Comparison of ENCODE assay signal across 24 cellular contexts in the genomic region with DNA sequence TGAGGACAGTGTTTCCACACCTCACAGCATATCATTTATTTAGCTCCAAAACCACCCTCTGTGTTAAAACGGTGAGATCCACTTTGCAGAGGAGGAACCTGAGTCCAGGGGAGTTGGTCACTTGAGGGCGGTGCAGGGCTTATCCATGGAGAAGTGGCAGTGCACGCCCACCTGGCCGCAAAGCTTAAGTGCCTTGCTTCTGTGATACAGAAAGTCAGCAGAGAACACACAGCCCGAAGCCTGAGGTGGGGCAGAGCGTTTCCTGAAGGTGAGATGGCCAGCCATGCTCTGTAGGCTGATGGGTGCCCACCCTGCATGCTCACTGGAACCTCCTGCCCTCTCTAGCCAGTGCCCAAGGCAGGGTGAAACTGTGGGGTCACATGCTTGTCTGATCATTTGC.
DNase-seq lines count a peak whose midpoint lies in the region; ATAC-seq, FAIRE-seq and TF ChIP-seq lines count a peak whose summit lies in the region.
"Had no signal": no experiment of that assay in that cellular context is flagged by ENCODE, and none has a peak within 500 bp of the region (broad histone marks: within the 10 kb centered on the region; RNA-seq: fewer than 3 reads in every experiment).

No MANE protein-coding gene starts in this region.

- H3K4me3 ChIP-seq in MM.1S (ENCODE audit: low read length): no peak overlapping the region
- no peak overlapping the region for H3K4me3 ChIP-seq in K562
- H3K4me3 ChIP-seq in thyroid gland (replicated peaks in 1 of 3): no peak overlapping the region
- no peak overlapping the region for H3K4me3 ChIP-seq in ovary
- H3K4me3 ChIP-seq: hepatocyte, psoas muscle, SJCRH30, smooth muscle cell had no signal

- H4K20me1 ChIP-seq in MM.1S (ENCODE audit: insufficient read depth, low read length): no peaks in the 10 kb centered on the region
- H4K20me1 ChIP-seq in K562 (replicated peaks; ENCODE audit: control insufficient read depth, insufficient read depth, low read length): peaks cover 9% of the 10 kb centered on the region

- no peaks in the 10 kb centered on the region for H3K27me3 ChIP-seq in MM.1S (replicated peaks; ENCODE audit: insufficient read depth, low read length)
- peaks cover 12 to 63% of the 10 kb centered on the region in 2 experiments for H3K27me3 ChIP-seq in K562 (ENCODE audit: control insufficient read depth in 2 of 2, insufficient read depth in 2 of 2, low read length in 2 of 2)
- H3K27me3 ChIP-seq in thyroid gland: no peaks in the 10 kb centered on the region
- H3K27me3 ChIP-seq in ovary: no peaks in the 10 kb centered on the region
- H3K27me3 ChIP-seq: hepatocyte, SJCRH30 had no signal

- intact Hi-C loops in K562 (cut with micrococcal nuclease) (no loop called here), thyroid gland (cut with DNase I) (no loop called here), ovary (cut with DNase I) (no loop called here)

- ATAC-seq in K562: peak; percentile 38; the same call in 1 of the 3 replicates
- no peak for ATAC-seq in HG02642 (IDR thresholded peaks at IDR 0.05; ENCODE audit: poor library complexity, unreplicated experiment)
- ATAC-seq: activated naive CD4-positive, alpha-beta T cell treated with anti-CD3 and anti-CD28 coated beads, Interleukin-2, amount 50 U/mL, for 72 hours; activated T-cell treated with anti-CD3 and anti-CD28 coated beads, Interleukin-2, amount 50 U/mL, for 4 hours; psoas muscle had no signal

- no peak for TF ChIP-seq POLR2A in K562 (conservative IDR thresholded peaks at IDR 0.05)
- no peak for TF ChIP-seq POLR2A in thyroid gland (IDR thresholded peaks at IDR 0.05)
- no peak for TF ChIP-seq POLR2A in ovary (IDR thresholded peaks at IDR 0.05)

- 2% methylated on average over 6 of the region's 6 CpGs for WGBS in K562 (ENCODE audit: insufficient coverage, low coverage, missing lambda C conversion rate)
- 38 to 51% methylated on average over 6 of the region's 6 CpGs for WGBS in thyroid gland, 2 donors
- 80 to 93% (median 93%) methylated on average over 6 of the region's 6 CpGs for WGBS in ovary, 3 donors

- peaks cover 83% of the 10 kb centered on the region for H3K4me1 ChIP-seq in MM.1S (ENCODE audit: low read length)
- H3K4me1 ChIP-seq in K562 (replicated peaks in 1 of 2; ENCODE audit: control insufficient read depth in 2 of 2, insufficient read depth in 2 of 2, low read length in 2 of 2): peaks cover 8 to 10% of the 10 kb centered on the region in 2 experiments; a peak in 4 of 5 replicates
- H3K4me1 ChIP-seq in thyroid gland: peaks cover 0 to 9% of the 10 kb centered on the region in 2 donors
- peaks cover 10% of the 10 kb centered on the region for H3K4me1 ChIP-seq in ovary (ENCODE audit: insufficient read depth)
- H3K4me1 ChIP-seq: Caco-2 had no signal

- no peak overlapping the region for H3K9ac ChIP-seq in MM.1S (ENCODE audit: low read length)
- no peak overlapping the region for H3K9ac ChIP-seq in K562 (ENCODE audit: insufficient read depth in 1 of 2, low read depth in 2 of 2, low read length in 2 of 2)

- TF ChIP-seq EP300 in K562 (IDR thresholded peaks at IDR 0.05; ENCODE audit: low read length): no peak
- no peak for TF ChIP-seq EP300 in ovary (IDR thresholded peaks at IDR 0.05)

- peak overlapping the region; percentile 98 for H3K27ac ChIP-seq in MM.1S (ENCODE audit: low read length)
- H3K27ac ChIP-seq in K562 (ENCODE audit: extremely low read depth, low read depth, low read length): no peak overlapping the region
- no peak overlapping the region for H3K27ac ChIP-seq in thyroid gland
- H3K27ac ChIP-seq in ovary: no peak overlapping the region
- H3K27ac ChIP-seq: hepatocyte, HL-60, psoas muscle, SJCRH30 had no signal

- FAIRE-seq in K562 (lab: Jason Lieb, UNC): no peak
- FAIRE-seq: endometrium had no signal

- TF ChIP-seq CTCF in MM.1S (IDR thresholded peaks at IDR 0.05; ENCODE audit: low read length) (no peak), K562 (IDR thresholded peaks at IDR 0.05 in 2 of 3, conservative IDR thresholded peaks at IDR 0.05 in 1 of 3; ENCODE audit: insufficient read depth in 2 of 3, low read depth in 1 of 3, low read length in 3 of 3) (0 out of 6 replicates have a peak, but pooled peaks of 2 of the 3 experiments have one; percentile 6 to 9), thyroid gland (IDR thresholded peaks at IDR 0.05) (peak in 4 of 6 experiments; percentile 12 to 27 (median 26)), ovary (IDR thresholded peaks at IDR 0.05) (no peak)

- H3K9me3 ChIP-seq in MM.1S (replicated peaks; ENCODE audit: insufficient read depth, low read length) (no peaks in the 10 kb centered on the region), K562 (replicated peaks; ENCODE audit: control insufficient read depth, insufficient read depth, low read depth, low read length) (no peaks in the 10 kb centered on the region), thyroid gland (no peaks in the 10 kb centered on the region), ovary (no peaks in the 10 kb centered on the region)
- H3K9me3 ChIP-seq: Caco-2, psoas muscle, SJCRH30 had no signal

- H3K79me2 ChIP-seq in MM.1S (ENCODE audit: low read length): peaks cover 69% of the 10 kb centered on the region
- no peaks in the 10 kb centered on the region for H3K79me2 ChIP-seq in K562 (ENCODE audit: control insufficient read depth, insufficient read depth, low read length)
- H3K79me2 ChIP-seq: hepatocyte had no signal

- POLR2A ChIA-PET in K562 (lab: Yijun Ruan, JAX): interaction anchor here (0.7 to 1.8 kb wide), 3 partner anchors 8 to 203 kb away, joined by 3 to 6 read pairs (median 3); no protein-coding TSS in a partner anchor

- H2AFZ ChIP-seq in MM.1S (ENCODE audit: low read length) (no peak overlapping the region), K562 (ENCODE audit: low read depth, low read length) (no peak overlapping the region)
- H2AFZ ChIP-seq: hepatocyte had no signal

- in situ Hi-C loops in K562 (cut with MboI): no loop called here

- H3K36me3 ChIP-seq in MM.1S (replicated peaks; ENCODE audit: insufficient read depth, low read length): no peaks in the 10 kb centered on the region
- H3K36me3 ChIP-seq in K562 (ENCODE audit: control insufficient read depth, insufficient read depth, low read length): no peaks in the 10 kb centered on the region
- no peaks in the 10 kb centered on the region for H3K36me3 ChIP-seq in thyroid gland
- no peaks in the 10 kb centered on the region for H3K36me3 ChIP-seq in ovary
- H3K36me3 ChIP-seq: SJCRH30 had no signal

- H3K4me2 ChIP-seq in MM.1S (ENCODE audit: low read depth, low read length) (no peak overlapping the region), K562 (ENCODE audit: insufficient read depth, low read length) (no peak overlapping the region)
- H3K4me2 ChIP-seq: hepatocyte, smooth muscle cell had no signal

- peak in 1 of 2 experiments; percentile 32; a peak in 2 of 4 replicates for TF ChIP-seq RAD21 in K562 (CRISPR knock-in tag; conservative IDR thresholded peaks at IDR 0.05 in 1 of 2, IDR thresholded peaks at IDR 0.05 in 1 of 2)

- DNase-seq in activated effector memory CD4-positive, alpha-beta T cell treated with anti-CD3 and anti-CD28 coated beads, Interleukin-2, amount 50 U/mL, for 16 hours: peak; percentile 42
- DNase-seq in activated effector memory CD4-positive, alpha-beta T cell treated with Interleukin-2 at 50 U/mL for 16 hours: no peak
- DNase-seq in MM.1S (no peak), K562 (ENCODE audit: extremely low read depth in 1 of 4, low spot score in 3 of 4) (peak in 1 of 4 experiments; percentile 2), thyroid gland (peak; percentile 72 to 74), ovary (no peak)
- DNase-seq in stimulated activated naive CD4-positive, alpha-beta T cell treated with Interleukin-2 at 50 U/mL for 16 hours (lab: John Stamatoyannopoulos, UW): no peak
- DNase-seq: activated CD4-positive, alpha-beta T cell treated with anti-CD3 and anti-CD28 coated beads for 4 hours; activated T-cell treated with anti-CD3 and anti-CD28 coated beads, Interleukin-2, amount 50 U/mL, for 4 hours; Caco-2; HCEC 1CT; NCI-H1694; nephron progenitor cell; OCI-M1; psoas muscle; SJCRH30; stimulated activated CD8-positive, alpha-beta memory T cell treated with anti-CD3 and anti-CD28 coated beads, Interleukin-4, amount 100 ng/mL, for 48 hours; substantia nigra had no signal

- H3K9me2 ChIP-seq in MM.1S (replicated peaks; ENCODE audit: insufficient read depth, low read length): no peaks in the 10 kb centered on the region

- H3F3A ChIP-seq in MM.1S (ENCODE audit: insufficient read depth, low read length): peaks cover 56% of the 10 kb centered on the region

- CTCF ChIA-PET in K562 (lab: Yijun Ruan, JAX; ENCODE audit: low intra/inter-chr PET ratio): no interaction called here

- BruUV-seq in K562 (replicated peaks; lab: Mats Ljungman, UMichigan): no TSS peak

- H3K9me1 ChIP-seq in K562 (ENCODE audit: control insufficient read depth, insufficient read depth, low read length): no peaks in the 10 kb centered on the region

TF ChIP-seq in K562, 482 proteins besides CTCF, POLR2A, EP300 and RAD21 (continues in another document):
- TF ChIP-seq FOXJ3 (CRISPR knock-in tag; IDR thresholded peaks at IDR 0.05): no peak
- TF ChIP-seq, protein P1, sequence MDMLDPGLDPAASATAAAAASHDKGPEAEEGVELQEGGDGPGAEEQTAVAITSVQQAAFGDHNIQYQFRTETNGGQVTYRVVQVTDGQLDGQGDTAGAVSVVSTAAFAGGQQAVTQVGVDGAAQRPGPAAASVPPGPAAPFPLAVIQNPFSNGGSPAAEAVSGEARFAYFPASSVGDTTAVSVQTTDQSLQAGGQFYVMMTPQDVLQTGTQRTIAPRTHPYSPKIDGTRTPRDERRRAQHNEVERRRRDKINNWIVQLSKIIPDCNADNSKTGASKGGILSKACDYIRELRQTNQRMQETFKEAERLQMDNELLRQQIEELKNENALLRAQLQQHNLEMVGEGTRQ (CRISPR knock-in tag; IDR thresholded peaks at IDR 0.05): no peak
- TF ChIP-seq BMI1 (IDR thresholded peaks at IDR 0.05; ENCODE audit: low read length): no peak
- no peak for TF ChIP-seq NEUROD1 (IDR thresholded peaks at IDR 0.05; ENCODE audit: borderline replicate concordance, low read depth, low read length, partially characterized antibody)
- TF ChIP-seq HDAC6 (IDR thresholded peaks at IDR 0.05; ENCODE audit: low read depth, low read length): no peak
- TF ChIP-seq MYNN (IDR thresholded peaks at IDR 0.05): no peak
- TF ChIP-seq MYNN (CRISPR knock-in tag; IDR thresholded peaks at IDR 0.05): no peak
- TF ChIP-seq SMAD3 (CRISPR knock-in tag; conservative IDR thresholded peaks at IDR 0.05): no peak

Comparison
In these comparisons a context has a peak if more than half of its experiments do, and no peak if none do; other contexts are left out.
1. DNase-seq: peak in activated effector memory CD4-positive, alpha-beta T cell treated with anti-CD3 and anti-CD28 coated beads, Interleukin-2, amount 50 U/mL, for 16 hours (single experiment) and thyroid gland (2 of 2); none in activated effector memory CD4-positive, alpha-beta T cell treated with Interleukin-2 at 50 U/mL for 16 hours (single experiment), MM.1S (single experiment), stimulated activated naive CD4-positive, alpha-beta T cell treated with Interleukin-2 at 50 U/mL for 16 hours (single experiment) and ovary (0 of 5).
2. CTCF ChIP-seq: peak in K562 (2 of 3) and thyroid gland (4 of 6); none in MM.1S (single experiment) and ovary (0 of 3).